In the genomic region with DNA sequence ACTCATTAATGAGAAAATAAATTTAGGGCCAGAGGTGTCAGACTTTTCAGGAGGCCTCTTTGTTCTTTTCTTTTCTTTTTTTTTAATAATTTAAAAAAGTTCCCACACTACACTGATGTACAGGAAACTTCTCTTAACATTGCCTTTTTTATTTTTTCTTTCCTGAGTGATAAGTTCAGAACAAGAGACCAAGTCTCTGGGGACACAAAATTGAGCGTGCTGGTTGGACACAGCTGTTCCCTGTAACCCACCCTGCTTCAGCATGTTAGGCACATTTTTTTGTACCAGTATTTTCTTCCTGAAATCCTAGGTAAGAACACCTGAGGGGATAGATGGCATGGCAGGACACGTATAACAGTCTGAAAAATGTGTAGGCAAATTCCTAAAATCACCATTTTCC, we compare ENCODE assay signal across 24 cellular contexts. TPM values are rescaled to one million over a fixed set of nuclear protein-coding genes. Genes with fewer than 3 reads are reported as not detected.
DNase-seq lines count a peak whose midpoint lies in the region; TF ChIP-seq lines count a peak whose summit lies in the region.
"Had no signal": no experiment of that assay in that cellular context is flagged by ENCODE, and none has a peak within 500 bp of the region (broad histone marks: within the 10 kb centered on the region; RNA-seq: fewer than 3 reads in every experiment).

No MANE protein-coding gene starts in this region.

- intact Hi-C loops in uterus (cut with DNase I; ENCODE audit: low total_unique reads), result no loop called here

- no peaks in the 10 kb centered on the region for H3K9me3 ChIP-seq in uterus
- H3K9me3 ChIP-seq: prostate gland had no signal

- no peaks in the 10 kb centered on the region for H3K36me3 ChIP-seq in uterus
- H3K36me3 ChIP-seq: prostate gland had no signal

- peaks cover 27 to 37% of the 10 kb centered on the region in 2 donors for H3K4me1 ChIP-seq in uterus

- no peak overlapping the region for H3K4me3 Mint-ChIP-seq in nephron
- H3K4me3 Mint-ChIP-seq: activated CD8-positive, alpha-beta T cell treated with anti-CD3 and anti-CD28 coated beads for 36 hours; activated naive CD4-positive, alpha-beta T cell treated with anti-CD3 and anti-CD28 coated beads, Interleukin-2, amount 10 ng/mL, durations not matched to agents 7 days and 5 days; activated T-cell treated with anti-CD3 and anti-CD28 coated beads, Interleukin-2, amount 50 U/mL, for 4 hours; natural killer cell treated with Interleukin-12 subunit alpha and Interleukin-12 subunit beta and Interleukin-15 and Interleukin-18, amount 100 ng/mL, for 72 hours had no signal

- TF ChIP-seq CTCF in nephron (IDR thresholded peaks at IDR 0.05; ENCODE audit: unreplicated experiment in 3 of 3), result no peak
- no peak for TF ChIP-seq CTCF in uterus (IDR thresholded peaks at IDR 0.05)

- H3K4me3 ChIP-seq in uterus, result no peak overlapping the region
- H3K4me3 ChIP-seq: prostate gland had no signal

- H3K27ac ChIP-seq in uterus, result peak overlapping the region; percentile 75 to 83
- H3K27ac ChIP-seq: 22Rv1, prostate gland had no signal

- no peaks in the 10 kb centered on the region for H3K27me3 Mint-ChIP-seq in nephron (ENCODE audit: low read depth)
- H3K27me3 Mint-ChIP-seq: activated naive CD4-positive, alpha-beta T cell treated with anti-CD3 and anti-CD28 coated beads, Interleukin-2, amount 10 ng/mL, durations not matched to agents 7 days and 5 days had no signal

- H3K9me3 Mint-ChIP-seq in nephron, result no peaks in the 10 kb centered on the region
- H3K9me3 Mint-ChIP-seq: activated CD8-positive, alpha-beta T cell treated with anti-CD3 and anti-CD28 coated beads for 36 hours; activated naive CD4-positive, alpha-beta T cell treated with anti-CD3 and anti-CD28 coated beads, Interleukin-2, amount 10 ng/mL, durations not matched to agents 7 days and 5 days; natural killer cell treated with Interleukin-12 subunit alpha and Interleukin-12 subunit beta and Interleukin-15 and Interleukin-18, amount 100 ng/mL, for 72 hours had no signal

- peaks cover 88% of the 10 kb centered on the region for H3K4me1 Mint-ChIP-seq in nephron
- H3K4me1 Mint-ChIP-seq: activated naive CD4-positive, alpha-beta T cell treated with anti-CD3 and anti-CD28 coated beads, Interleukin-2, amount 10 ng/mL, durations not matched to agents 7 days and 5 days had no signal

- no peak for TF ChIP-seq POLR2A in uterus (IDR thresholded peaks at IDR 0.05)

- DNase-seq in DMS 273 (lab: John Stamatoyannopoulos, UW; ENCODE audit: unreplicated experiment) (peak; percentile 35), DMS 273 treated with DMSO at 0.1 percent for 48 hours (lab: John Stamatoyannopoulos, UW) (no peak), fibroblast of peridontal ligament (ENCODE audit: extremely low read depth) (peak; percentile 32), uterus (no peak), NCI-H446 treated with DMSO at 0.1 percent for 48 hours (lab: John Stamatoyannopoulos, UW) (no peak), cerebellum (ENCODE audit: low spot score) (no peak), NCI-H2029 (lab: John Stamatoyannopoulos, UW) (no peak)
- DNase-seq: activated CD4-positive, CD25-positive, alpha-beta regulatory T cell; activated CD8-positive, alpha-beta T cell treated with anti-CD3 and anti-CD28 coated beads for 36 hours; activated naive CD4-positive, alpha-beta T cell treated with anti-CD3 and anti-CD28 coated beads, Interleukin-2, amount 10 ng/mL, durations not matched to agents 7 days and 5 days; activated T-cell treated with anti-CD3 and anti-CD28 coated beads, Interleukin-2, amount 50 U/mL, for 4 hours; AML-193; aorta; COR-L47; hippocampal formation; islet precursor cell; Karpas-422; NCI-H82; PC-3; stimulated activated CD4-positive, alpha-beta T cell treated with anti-CD3 and anti-CD28 coated beads, Interleukin-12 subunit alpha, Interleukin-12 subunit beta, amount 100 ng/mL, for 4 hours had no signal

- peak overlapping the region in 2 of 3 experiments; percentile 86 to 92 for H3K27ac Mint-ChIP-seq in nephron
- H3K27ac Mint-ChIP-seq: activated CD8-positive, alpha-beta T cell treated with anti-CD3 and anti-CD28 coated beads for 36 hours; activated naive CD4-positive, alpha-beta T cell treated with anti-CD3 and anti-CD28 coated beads, Interleukin-2, amount 10 ng/mL, durations not matched to agents 7 days and 5 days; natural killer cell treated with Interleukin-12 subunit alpha and Interleukin-12 subunit beta and Interleukin-15 and Interleukin-18, amount 100 ng/mL, for 72 hours had no signal

- H3K36me3 Mint-ChIP-seq in nephron (ENCODE audit: low read depth), result peaks cover 41% of the 10 kb centered on the region
- H3K36me3 Mint-ChIP-seq: activated naive CD4-positive, alpha-beta T cell treated with anti-CD3 and anti-CD28 coated beads, Interleukin-2, amount 10 ng/mL, durations not matched to agents 7 days and 5 days; natural killer cell treated with Interleukin-12 subunit alpha and Interleukin-12 subunit beta and Interleukin-15 and Interleukin-18, amount 100 ng/mL, for 72 hours had no signal

- no peaks in the 10 kb centered on the region for H3K27me3 ChIP-seq in uterus

RNA-seq across cellular contexts. Expression of gene PBX1, which starts 50.1 kb away (rescaled TPM):
- total RNA-seq in uterus (100 to 1,000 TPM; 122 to 831 (median 207) TPM), cerebellum (107 TPM)
- total RNA-seq: activated CD8-positive, alpha-beta T cell treated with anti-CD3 and anti-CD28 coated beads for 36 hours had no signal

Comparison
In these comparisons a context has a peak if more than half of its experiments do, and no peak if none do; other contexts are left out.
1. DNase-seq: peak in DMS 273 (single experiment) and fibroblast of peridontal ligament (single experiment); none in DMS 273 treated with DMSO at 0.1 percent for 48 hours (single experiment), uterus (0 of 2), NCI-H446 treated with DMSO at 0.1 percent for 48 hours (single experiment), cerebellum (single experiment) and NCI-H2029 (single experiment).